In the genomic region with DNA sequence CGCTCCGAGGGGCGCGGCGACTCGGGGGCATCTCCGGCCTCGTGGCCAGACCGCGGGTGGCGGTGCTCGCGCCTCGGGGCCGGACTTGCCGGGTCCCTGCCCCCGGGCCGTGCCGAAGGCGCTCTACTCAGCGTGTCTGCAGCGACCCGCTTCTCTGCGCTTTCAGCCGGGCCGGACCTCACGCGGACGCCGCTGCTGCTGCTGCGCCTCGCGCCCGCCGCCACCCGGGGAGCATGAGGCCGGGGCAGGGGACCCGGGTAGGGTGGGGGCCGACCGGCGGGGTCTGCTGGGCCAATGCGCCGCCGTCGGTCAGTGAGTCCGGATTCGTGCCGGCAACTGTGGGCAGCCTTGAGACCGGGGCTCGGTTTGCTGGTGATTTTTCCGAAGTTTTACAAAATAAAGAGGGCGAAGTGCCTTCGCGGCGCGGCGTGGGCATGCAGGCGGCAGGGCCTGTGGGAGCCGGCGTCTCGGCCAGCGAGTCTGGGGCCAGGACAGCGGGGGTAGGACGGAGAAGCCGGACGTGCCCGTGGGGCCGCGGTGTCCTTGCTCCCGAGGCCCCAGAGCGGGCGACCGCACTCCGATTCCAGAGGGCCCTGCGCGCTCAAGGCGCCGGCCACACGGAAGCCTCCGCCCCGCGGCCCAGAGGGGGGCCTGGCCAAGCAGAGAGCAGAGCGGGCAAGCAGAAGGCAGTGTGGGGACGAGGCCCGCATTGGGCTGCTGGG, we compare ENCODE assay signal across 9 cellular contexts. TPM values are rescaled to one million over a fixed set of nuclear protein-coding genes. Genes with fewer than 3 reads are reported as not detected.
DNase-seq lines count a peak whose midpoint lies in the region; TF ChIP-seq lines count a peak whose summit lies in the region.
"Had no signal": no experiment of that assay in that cellular context is flagged by ENCODE, and none has a peak within 500 bp of the region (broad histone marks: within the 10 kb centered on the region; RNA-seq: fewer than 3 reads in every experiment).

No MANE protein-coding gene starts in this region.

- H3K4me2 ChIP-seq in mesendoderm (ENCODE audit: low read length): peak overlapping the region; percentile 75

- H3K4ac ChIP-seq in mesendoderm (ENCODE audit: low read depth, low read length): no peak overlapping the region

- intact Hi-C loops in activated naive CD4-positive, alpha-beta T cell treated with anti-CD3 and anti-CD28 coated beads for 36 hours (cut with micrococcal nuclease): loop anchor here (2.0 kb wide), 1 partner anchor 33 kb away; no protein-coding TSS in a partner anchor
- intact Hi-C loops in transverse colon (cut with DNase I; ENCODE audit: low total_unique reads): no loop called here

- no peak for TF ChIP-seq EP300 in transverse colon (IDR thresholded peaks at IDR 0.05; ENCODE audit: low read depth)

- H4K8ac ChIP-seq in mesendoderm (ENCODE audit: low read depth, low read length): no peak overlapping the region

- no peak overlapping the region for H3K27ac Mint-ChIP-seq in activated naive CD4-positive, alpha-beta T cell treated with anti-CD3 and anti-CD28 coated beads for 36 hours
- no peak overlapping the region for H3K27ac Mint-ChIP-seq in chondrocyte (ENCODE audit: unreplicated experiment)
- H3K27ac Mint-ChIP-seq: CD4-positive, alpha-beta T cell had no signal

- no peaks in the 10 kb centered on the region for H3K36me3 Mint-ChIP-seq in activated naive CD4-positive, alpha-beta T cell treated with anti-CD3 and anti-CD28 coated beads for 36 hours (ENCODE audit: low read depth)
- peaks cover 5% of the 10 kb centered on the region for H3K36me3 Mint-ChIP-seq in chondrocyte (ENCODE audit: low read depth)

- CTCF ChIA-PET in activated naive CD4-positive, alpha-beta T cell treated with anti-CD3 and anti-CD28 coated beads for 36 hours (lab: Charles Lee): interaction anchor here (1.3 kb wide), 1 partner anchor 34 kb away, joined by 3 read pairs; no protein-coding TSS in a partner anchor

- H3K9me3 Mint-ChIP-seq in activated naive CD4-positive, alpha-beta T cell treated with anti-CD3 and anti-CD28 coated beads for 36 hours: no peaks in the 10 kb centered on the region
- peaks cover 17% of the 10 kb centered on the region for H3K9me3 Mint-ChIP-seq in chondrocyte (ENCODE audit: low read depth)
- H3K9me3 Mint-ChIP-seq: CD4-positive, alpha-beta T cell had no signal

- peak overlapping the region; percentile 38 for H3K9ac ChIP-seq in mesendoderm (ENCODE audit: low read length)

- H2AK5ac ChIP-seq in mesendoderm (ENCODE audit: low read length): no peak overlapping the region

- DNase-seq in activated naive CD4-positive, alpha-beta T cell treated with anti-CD3 and anti-CD28 coated beads for 36 hours: no peak
- no peak for DNase-seq in activated naive CD4-positive, alpha-beta T cell treated with Interleukin-2 at 50 U/mL for 16 hours
- no peak for DNase-seq in chondrocyte (ENCODE audit: low spot score)
- peak; percentile 23 for DNase-seq in mesendoderm
- no peak for DNase-seq in transverse colon
- no peak for DNase-seq in cerebellar nuclear complex (lab: John Stamatoyannopoulos, UW)
- DNase-seq in SW480 (ENCODE audit: low spot score): no peak
- DNase-seq in NCI-H2081 treated with DMSO at 0.1 percent for 48 hours (lab: John Stamatoyannopoulos, UW): no peak
- DNase-seq: CD4-positive, alpha-beta T cell had no signal

- no peak overlapping the region for H3K18ac ChIP-seq in mesendoderm (ENCODE audit: low read length)

- TF ChIP-seq POLR2A in transverse colon (IDR thresholded peaks at IDR 0.05): no peak

- H3K79me2 ChIP-seq in mesendoderm (ENCODE audit: control insufficient read depth, insufficient read depth, low read length): no peaks in the 10 kb centered on the region

- H3K4me1 ChIP-seq in mesendoderm (ENCODE audit: control insufficient read depth, low read depth, low read length): no peaks in the 10 kb centered on the region
- H3K4me1 ChIP-seq in transverse colon: peaks cover 3 to 19% (median 17%) of the 10 kb centered on the region in 4 donors

- H3K4me1 Mint-ChIP-seq in activated naive CD4-positive, alpha-beta T cell treated with anti-CD3 and anti-CD28 coated beads for 36 hours (ENCODE audit: low read depth): peaks cover 7% of the 10 kb centered on the region
- peaks cover 6% of the 10 kb centered on the region for H3K4me1 Mint-ChIP-seq in chondrocyte (ENCODE audit: low read depth)

- H3K9me3 ChIP-seq in transverse colon: no peaks in the 10 kb centered on the region

- peak overlapping the region; percentile 73 for H3K56ac ChIP-seq in mesendoderm (ENCODE audit: low read length)

- WGBS in mesendoderm (ENCODE audit: extremely low coverage, insufficient coverage, low lambda C conversion rate): no CpG with 5 or more reads among the region's 85 CpGs
- WGBS in transverse colon (ENCODE audit: low coverage in 1 of 2), 2 donors: 9% methylated on average over 67 of the region's 85 CpGs; no CpG with 5 or more reads in 1 of the 2 donors

- no peaks in the 10 kb centered on the region for H3K79me1 ChIP-seq in mesendoderm (ENCODE audit: low read length)

- H4K5ac ChIP-seq in mesendoderm (ENCODE audit: low read length): no peak overlapping the region

- H3K36me3 ChIP-seq in mesendoderm (ENCODE audit: control insufficient read depth, insufficient read depth, low read length) (no peaks in the 10 kb centered on the region), transverse colon (no peaks in the 10 kb centered on the region)

- in situ Hi-C loops in transverse colon (cut with MboI; ENCODE audit: low pct_ligation_motif_present in 1 of 4, low pct_unique_long_range_greater_than_20kb in 1 of 4, low sequenced_read_pairs in 3 of 4): no loop called here

- no peak overlapping the region for H3K23ac ChIP-seq in mesendoderm (ENCODE audit: low read length)

- no peak overlapping the region for H2BK15ac ChIP-seq in mesendoderm (replicated peaks; ENCODE audit: low read depth)

- H3K4me3 Mint-ChIP-seq in activated naive CD4-positive, alpha-beta T cell treated with anti-CD3 and anti-CD28 coated beads for 36 hours: peak overlapping the region; percentile 35
- H3K4me3 Mint-ChIP-seq in chondrocyte (ENCODE audit: unreplicated experiment): peak overlapping the region; percentile 58

- no peak overlapping the region for H2BK120ac ChIP-seq in mesendoderm (ENCODE audit: low read depth, low read length)

- H3K27me3 ChIP-seq in mesendoderm (ENCODE audit: insufficient read depth, low read length, poor library complexity): peaks cover 54% of the 10 kb centered on the region
- peaks cover 86% of the 10 kb centered on the region for H3K27me3 ChIP-seq in transverse colon

- H3K27me3 Mint-ChIP-seq in activated naive CD4-positive, alpha-beta T cell treated with anti-CD3 and anti-CD28 coated beads for 36 hours (ENCODE audit: low read depth): peaks cover 49% of the 10 kb centered on the region
- H3K27me3 Mint-ChIP-seq in chondrocyte (ENCODE audit: low read depth): peaks cover 75% of the 10 kb centered on the region

- TF ChIP-seq CTCF in chondrocyte (IDR thresholded peaks at IDR 0.05): no peak
- TF ChIP-seq CTCF in transverse colon (IDR thresholded peaks at IDR 0.05): no peak

- no peak overlapping the region for H3K27ac ChIP-seq in mesendoderm (ENCODE audit: low read depth, low read length)
- H3K27ac ChIP-seq in transverse colon: peak overlapping the region in 2 of 4 donors; percentile 11 to 18

- H2BK5ac ChIP-seq in mesendoderm (ENCODE audit: low read length): no peak overlapping the region

- no peak overlapping the region for H3K4me3 ChIP-seq in mesendoderm (ENCODE audit: low read length)
- H3K4me3 ChIP-seq in transverse colon: peak overlapping the region in 3 of 4 donors; percentile 3 to 47 (median 31)

RNA-seq across cellular contexts. Expression of a gene that starts 0.7 kb away (rescaled TPM):
- total RNA-seq in activated naive CD4-positive, alpha-beta T cell treated with anti-CD3 and anti-CD28 coated beads for 36 hours: under 1 TPM in 1 of 2 experiments, not detected in 1; 0.10 TPM
- total RNA-seq in chondrocyte (not detected in 3 replicates), transverse colon (under 1 TPM in 3 of 4 donors, not detected in 1; 0.14 to 0.60 (median 0.48) TPM)
- 0.03 TPM for polyA plus RNA-seq in mesendoderm (2013, experiment 1 of 2)
- polyA plus RNA-seq in mesendoderm (2013, experiment 2 of 2): 0.04 TPM
